In the genomic region with DNA sequence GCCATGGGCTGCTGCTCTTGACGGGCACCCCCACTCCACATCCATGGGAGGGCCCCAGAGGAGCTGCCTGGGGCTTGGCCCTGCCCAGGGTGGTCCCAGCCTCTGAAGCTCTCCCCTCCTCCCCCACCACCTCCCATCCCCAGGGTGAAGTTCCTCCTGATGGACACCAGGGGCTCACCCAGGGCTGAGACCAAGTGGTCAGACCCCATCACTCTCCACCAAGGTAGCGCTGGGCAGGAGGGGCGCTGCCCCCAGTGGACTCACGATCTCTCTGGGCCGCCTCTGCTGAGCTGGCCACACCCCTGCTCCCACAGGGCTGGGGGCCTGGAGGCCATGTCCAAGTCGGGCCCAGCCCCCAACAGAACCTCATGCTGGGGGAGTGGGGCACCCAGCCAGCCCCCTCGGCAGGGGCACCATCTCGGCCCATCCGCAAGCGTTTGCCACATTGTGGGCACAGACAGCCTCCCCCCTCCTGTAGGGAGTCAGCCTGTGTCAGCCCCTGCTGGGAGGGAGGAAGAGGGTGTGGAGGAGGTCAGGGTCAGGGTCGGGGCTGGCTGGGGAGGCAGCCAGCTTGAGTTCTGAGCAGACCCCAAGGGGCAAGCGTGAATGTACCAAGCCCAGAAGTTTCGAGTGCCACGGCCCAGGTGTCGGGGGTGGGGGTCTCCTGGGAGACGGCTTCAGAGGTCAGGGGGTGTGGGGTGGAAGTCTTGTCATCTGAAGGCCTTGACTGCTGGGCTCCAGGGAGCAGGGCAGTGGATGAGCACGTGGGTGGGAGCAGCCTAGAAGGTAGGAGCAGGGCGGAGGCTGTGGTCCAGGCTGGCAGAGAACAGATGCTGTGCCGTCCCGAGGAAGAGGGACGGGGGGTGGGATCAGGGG, we compare ENCODE assay signal across 1 cellular context.
TF ChIP-seq lines count a peak whose summit lies in the region.

No MANE protein-coding gene starts in this region.

TF ChIP-seq in HepG2, 621 proteins besides CTCF, POLR2A, EP300 and RAD21 (continued from another document and continues in another):
- TF ChIP-seq, protein P1, sequence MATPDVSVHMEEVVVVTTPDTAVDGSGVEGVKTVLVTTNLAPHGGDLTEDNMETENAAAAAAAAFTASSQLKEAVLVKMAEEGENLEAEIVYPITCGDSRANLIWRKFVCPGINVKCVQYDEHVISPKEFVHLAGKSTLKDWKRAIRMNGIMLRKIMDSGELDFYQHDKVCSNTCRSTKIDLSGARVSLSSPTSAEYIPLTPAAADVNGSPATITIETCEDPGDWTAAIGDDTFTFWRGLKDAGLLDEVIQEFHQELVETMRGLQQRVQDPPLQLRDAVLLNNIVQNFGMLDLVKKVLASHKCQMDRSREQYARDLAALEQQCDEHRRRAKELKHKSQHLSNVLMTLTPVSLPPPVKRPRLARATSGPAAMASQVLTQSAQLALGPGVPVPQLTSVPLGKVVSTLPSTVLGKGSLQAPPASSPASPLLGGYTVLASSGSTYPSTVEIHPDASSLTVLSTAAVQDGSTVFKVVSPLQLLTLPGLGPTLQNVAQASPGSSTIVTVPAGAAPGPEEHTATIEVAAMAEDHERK (CRISPR knock-in tag; IDR thresholded peaks at IDR 0.05; ENCODE audit: low read depth): no peak
- TF ChIP-seq ZNF224 (CRISPR knock-in tag; IDR thresholded peaks at IDR 0.05) (no peak), PCBP2 (optimal IDR thresholded peaks at IDR 0.05; ENCODE audit: low read depth, low read length, poor library complexity, severe bottlenecking) (no peak), SALL1 (CRISPR knock-in tag; IDR thresholded peaks at IDR 0.05) (peak; percentile 45; the same call in 1 of the 2 replicates), U2AF2 (IDR thresholded peaks at IDR 0.05; ENCODE audit: low read depth, low read length) (no peak), JARID2 (CRISPR knock-in tag; IDR thresholded peaks at IDR 0.05; ENCODE audit: insufficient replicate concordance) (no peak), POLR2G (IDR thresholded peaks at IDR 0.05; ENCODE audit: low read depth, low read length) (no peak), SP2 (CRISPR knock-in tag; IDR thresholded peaks at IDR 0.05) (no peak; the same call in 1 of the 2 replicates), ZNF350 (CRISPR knock-in tag; IDR thresholded peaks at IDR 0.05; ENCODE audit: borderline replicate concordance, low read depth) (peak; percentile 64; the same call in 1 of the 2 replicates), PAX8 (CRISPR knock-in tag; IDR thresholded peaks at IDR 0.05; ENCODE audit: borderline replicate concordance) (no peak), ZNF7 (CRISPR knock-in tag; IDR thresholded peaks at IDR 0.05) (no peak), BRD4 (CRISPR knock-in tag; IDR thresholded peaks at IDR 0.05) (no peak), CAMTA2 (CRISPR knock-in tag; IDR thresholded peaks at IDR 0.05; ENCODE audit: borderline replicate concordance) (no peak), ZSCAN9 (CRISPR knock-in tag; IDR thresholded peaks at IDR 0.05; ENCODE audit: borderline replicate concordance) (no peak), MTA1 (CRISPR knock-in tag; IDR thresholded peaks at IDR 0.05; ENCODE audit: borderline replicate concordance) (no peak), ASH2L (IDR thresholded peaks at IDR 0.05; ENCODE audit: insufficient read length, low read depth, low read length) (no peak), LCORL (IDR thresholded peaks at IDR 0.05) (no peak), LCORL (CRISPR knock-in tag; IDR thresholded peaks at IDR 0.05) (0 out of 2 replicates have a peak, but pooled peaks have one; percentile 32), ZNF577 (CRISPR knock-in tag; IDR thresholded peaks at IDR 0.05; ENCODE audit: borderline replicate concordance, low read depth) (no peak), ZNF264 (CRISPR knock-in tag; IDR thresholded peaks at IDR 0.05) (no peak), NR2F1 (CRISPR knock-in tag; IDR thresholded peaks at IDR 0.05) (peak; percentile 60 to 88; a peak in 3 of 4 replicates), AKAP8 (CRISPR knock-in tag; IDR thresholded peaks at IDR 0.05) (no peak), GATAD2A (CRISPR knock-in tag; IDR thresholded peaks at IDR 0.05) (peak; percentile 43; the same call in 1 of the 2 replicates), ZBTB7B (CRISPR knock-in tag; IDR thresholded peaks at IDR 0.05) (peak; percentile 42; the same call in 1 of the 2 replicates), XRCC5 (optimal IDR thresholded peaks at IDR 0.05; ENCODE audit: low read length) (peak; percentile 34)
- TF ChIP-seq, protein P2, sequence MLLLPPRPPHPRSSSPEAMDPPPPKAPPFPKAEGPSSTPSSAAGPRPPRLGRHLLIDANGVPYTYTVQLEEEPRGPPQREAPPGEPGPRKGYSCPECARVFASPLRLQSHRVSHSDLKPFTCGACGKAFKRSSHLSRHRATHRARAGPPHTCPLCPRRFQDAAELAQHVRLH (CRISPR knock-in tag; IDR thresholded peaks at IDR 0.05; ENCODE audit: borderline replicate concordance, low read depth): no peak
- TF ChIP-seq, protein P3, sequence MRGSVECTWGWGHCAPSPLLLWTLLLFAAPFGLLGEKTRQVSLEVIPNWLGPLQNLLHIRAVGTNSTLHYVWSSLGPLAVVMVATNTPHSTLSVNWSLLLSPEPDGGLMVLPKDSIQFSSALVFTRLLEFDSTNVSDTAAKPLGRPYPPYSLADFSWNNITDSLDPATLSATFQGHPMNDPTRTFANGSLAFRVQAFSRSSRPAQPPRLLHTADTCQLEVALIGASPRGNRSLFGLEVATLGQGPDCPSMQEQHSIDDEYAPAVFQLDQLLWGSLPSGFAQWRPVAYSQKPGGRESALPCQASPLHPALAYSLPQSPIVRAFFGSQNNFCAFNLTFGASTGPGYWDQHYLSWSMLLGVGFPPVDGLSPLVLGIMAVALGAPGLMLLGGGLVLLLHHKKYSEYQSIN (CRISPR knock-in tag; IDR thresholded peaks at IDR 0.05; ENCODE audit: borderline replicate concordance): no peak
- TF ChIP-seq, protein P4, sequence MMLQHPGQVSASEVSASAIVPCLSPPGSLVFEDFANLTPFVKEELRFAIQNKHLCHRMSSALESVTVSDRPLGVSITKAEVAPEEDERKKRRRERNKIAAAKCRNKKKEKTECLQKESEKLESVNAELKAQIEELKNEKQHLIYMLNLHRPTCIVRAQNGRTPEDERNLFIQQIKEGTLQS (CRISPR knock-in tag; IDR thresholded peaks at IDR 0.05): no peak
- TF ChIP-seq, protein P5, sequence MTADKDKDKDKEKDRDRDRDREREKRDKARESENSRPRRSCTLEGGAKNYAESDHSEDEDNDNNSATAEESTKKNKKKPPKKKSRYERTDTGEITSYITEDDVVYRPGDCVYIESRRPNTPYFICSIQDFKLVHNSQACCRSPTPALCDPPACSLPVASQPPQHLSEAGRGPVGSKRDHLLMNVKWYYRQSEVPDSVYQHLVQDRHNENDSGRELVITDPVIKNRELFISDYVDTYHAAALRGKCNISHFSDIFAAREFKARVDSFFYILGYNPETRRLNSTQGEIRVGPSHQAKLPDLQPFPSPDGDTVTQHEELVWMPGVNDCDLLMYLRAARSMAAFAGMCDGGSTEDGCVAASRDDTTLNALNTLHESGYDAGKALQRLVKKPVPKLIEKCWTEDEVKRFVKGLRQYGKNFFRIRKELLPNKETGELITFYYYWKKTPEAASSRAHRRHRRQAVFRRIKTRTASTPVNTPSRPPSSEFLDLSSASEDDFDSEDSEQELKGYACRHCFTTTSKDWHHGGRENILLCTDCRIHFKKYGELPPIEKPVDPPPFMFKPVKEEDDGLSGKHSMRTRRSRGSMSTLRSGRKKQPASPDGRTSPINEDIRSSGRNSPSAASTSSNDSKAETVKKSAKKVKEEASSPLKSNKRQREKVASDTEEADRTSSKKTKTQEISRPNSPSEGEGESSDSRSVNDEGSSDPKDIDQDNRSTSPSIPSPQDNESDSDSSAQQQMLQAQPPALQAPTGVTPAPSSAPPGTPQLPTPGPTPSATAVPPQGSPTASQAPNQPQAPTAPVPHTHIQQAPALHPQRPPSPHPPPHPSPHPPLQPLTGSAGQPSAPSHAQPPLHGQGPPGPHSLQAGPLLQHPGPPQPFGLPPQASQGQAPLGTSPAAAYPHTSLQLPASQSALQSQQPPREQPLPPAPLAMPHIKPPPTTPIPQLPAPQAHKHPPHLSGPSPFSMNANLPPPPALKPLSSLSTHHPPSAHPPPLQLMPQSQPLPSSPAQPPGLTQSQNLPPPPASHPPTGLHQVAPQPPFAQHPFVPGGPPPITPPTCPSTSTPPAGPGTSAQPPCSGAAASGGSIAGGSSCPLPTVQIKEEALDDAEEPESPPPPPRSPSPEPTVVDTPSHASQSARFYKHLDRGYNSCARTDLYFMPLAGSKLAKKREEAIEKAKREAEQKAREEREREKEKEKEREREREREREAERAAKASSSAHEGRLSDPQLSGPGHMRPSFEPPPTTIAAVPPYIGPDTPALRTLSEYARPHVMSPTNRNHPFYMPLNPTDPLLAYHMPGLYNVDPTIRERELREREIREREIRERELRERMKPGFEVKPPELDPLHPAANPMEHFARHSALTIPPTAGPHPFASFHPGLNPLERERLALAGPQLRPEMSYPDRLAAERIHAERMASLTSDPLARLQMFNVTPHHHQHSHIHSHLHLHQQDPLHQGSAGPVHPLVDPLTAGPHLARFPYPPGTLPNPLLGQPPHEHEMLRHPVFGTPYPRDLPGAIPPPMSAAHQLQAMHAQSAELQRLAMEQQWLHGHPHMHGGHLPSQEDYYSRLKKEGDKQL (CRISPR knock-in tag; IDR thresholded peaks at IDR 0.05; ENCODE audit: low read depth): no peak
- TF ChIP-seq, protein P6, sequence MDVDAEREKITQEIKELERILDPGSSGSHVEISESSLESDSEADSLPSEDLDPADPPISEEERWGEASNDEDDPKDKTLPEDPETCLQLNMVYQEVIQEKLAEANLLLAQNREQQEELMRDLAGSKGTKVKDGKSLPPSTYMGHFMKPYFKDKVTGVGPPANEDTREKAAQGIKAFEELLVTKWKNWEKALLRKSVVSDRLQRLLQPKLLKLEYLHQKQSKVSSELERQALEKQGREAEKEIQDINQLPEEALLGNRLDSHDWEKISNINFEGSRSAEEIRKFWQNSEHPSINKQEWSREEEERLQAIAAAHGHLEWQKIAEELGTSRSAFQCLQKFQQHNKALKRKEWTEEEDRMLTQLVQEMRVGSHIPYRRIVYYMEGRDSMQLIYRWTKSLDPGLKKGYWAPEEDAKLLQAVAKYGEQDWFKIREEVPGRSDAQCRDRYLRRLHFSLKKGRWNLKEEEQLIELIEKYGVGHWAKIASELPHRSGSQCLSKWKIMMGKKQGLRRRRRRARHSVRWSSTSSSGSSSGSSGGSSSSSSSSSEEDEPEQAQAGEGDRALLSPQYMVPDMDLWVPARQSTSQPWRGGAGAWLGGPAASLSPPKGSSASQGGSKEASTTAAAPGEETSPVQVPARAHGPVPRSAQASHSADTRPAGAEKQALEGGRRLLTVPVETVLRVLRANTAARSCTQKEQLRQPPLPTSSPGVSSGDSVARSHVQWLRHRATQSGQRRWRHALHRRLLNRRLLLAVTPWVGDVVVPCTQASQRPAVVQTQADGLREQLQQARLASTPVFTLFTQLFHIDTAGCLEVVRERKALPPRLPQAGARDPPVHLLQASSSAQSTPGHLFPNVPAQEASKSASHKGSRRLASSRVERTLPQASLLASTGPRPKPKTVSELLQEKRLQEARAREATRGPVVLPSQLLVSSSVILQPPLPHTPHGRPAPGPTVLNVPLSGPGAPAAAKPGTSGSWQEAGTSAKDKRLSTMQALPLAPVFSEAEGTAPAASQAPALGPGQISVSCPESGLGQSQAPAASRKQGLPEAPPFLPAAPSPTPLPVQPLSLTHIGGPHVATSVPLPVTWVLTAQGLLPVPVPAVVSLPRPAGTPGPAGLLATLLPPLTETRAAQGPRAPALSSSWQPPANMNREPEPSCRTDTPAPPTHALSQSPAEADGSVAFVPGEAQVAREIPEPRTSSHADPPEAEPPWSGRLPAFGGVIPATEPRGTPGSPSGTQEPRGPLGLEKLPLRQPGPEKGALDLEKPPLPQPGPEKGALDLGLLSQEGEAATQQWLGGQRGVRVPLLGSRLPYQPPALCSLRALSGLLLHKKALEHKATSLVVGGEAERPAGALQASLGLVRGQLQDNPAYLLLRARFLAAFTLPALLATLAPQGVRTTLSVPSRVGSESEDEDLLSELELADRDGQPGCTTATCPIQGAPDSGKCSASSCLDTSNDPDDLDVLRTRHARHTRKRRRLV (CRISPR knock-in tag; IDR thresholded peaks at IDR 0.05): no peak
- TF ChIP-seq, protein P7, sequence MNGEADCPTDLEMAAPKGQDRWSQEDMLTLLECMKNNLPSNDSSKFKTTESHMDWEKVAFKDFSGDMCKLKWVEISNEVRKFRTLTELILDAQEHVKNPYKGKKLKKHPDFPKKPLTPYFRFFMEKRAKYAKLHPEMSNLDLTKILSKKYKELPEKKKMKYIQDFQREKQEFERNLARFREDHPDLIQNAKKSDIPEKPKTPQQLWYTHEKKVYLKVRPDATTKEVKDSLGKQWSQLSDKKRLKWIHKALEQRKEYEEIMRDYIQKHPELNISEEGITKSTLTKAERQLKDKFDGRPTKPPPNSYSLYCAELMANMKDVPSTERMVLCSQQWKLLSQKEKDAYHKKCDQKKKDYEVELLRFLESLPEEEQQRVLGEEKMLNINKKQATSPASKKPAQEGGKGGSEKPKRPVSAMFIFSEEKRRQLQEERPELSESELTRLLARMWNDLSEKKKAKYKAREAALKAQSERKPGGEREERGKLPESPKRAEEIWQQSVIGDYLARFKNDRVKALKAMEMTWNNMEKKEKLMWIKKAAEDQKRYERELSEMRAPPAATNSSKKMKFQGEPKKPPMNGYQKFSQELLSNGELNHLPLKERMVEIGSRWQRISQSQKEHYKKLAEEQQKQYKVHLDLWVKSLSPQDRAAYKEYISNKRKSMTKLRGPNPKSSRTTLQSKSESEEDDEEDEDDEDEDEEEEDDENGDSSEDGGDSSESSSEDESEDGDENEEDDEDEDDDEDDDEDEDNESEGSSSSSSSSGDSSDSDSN (CRISPR knock-in tag; IDR thresholded peaks at IDR 0.05): no peak
